In genomic region chr11:57313071-57313787, GRCh38 we compare ENCODE assay signal across 1 cellular context.
TF ChIP-seq lines count a peak whose summit lies in the region.

No MANE protein-coding gene starts in this region.

TF ChIP-seq in endothelial cell of umbilical vein, 7 proteins besides CTCF, POLR2A, EP300 and RAD21:
- TF ChIP-seq FOS (IDR thresholded peaks at IDR 0.05; ENCODE audit: borderline replicate concordance, insufficient read depth, low read length) (no peak), EZH2 (IDR thresholded peaks at IDR 0.05; ENCODE audit: borderline replicate concordance, low read depth, low read length, severe bottlenecking) (no peak), GATA2 (IDR thresholded peaks at IDR 0.05; ENCODE audit: insufficient read depth, insufficient read length, low read depth, low read length) (no peak), POLR2AphosphoS5 (IDR thresholded peaks at IDR 0.05; ENCODE audit: insufficient read depth, low read depth, low read length) (no peak), MYC (IDR thresholded peaks at IDR 0.05; ENCODE audit: low read depth, low read length) (no peak), JUN (IDR thresholded peaks at IDR 0.05; ENCODE audit: borderline replicate concordance, insufficient read depth, insufficient read length, low read depth) (no peak)
- TF ChIP-seq, protein P1, sequence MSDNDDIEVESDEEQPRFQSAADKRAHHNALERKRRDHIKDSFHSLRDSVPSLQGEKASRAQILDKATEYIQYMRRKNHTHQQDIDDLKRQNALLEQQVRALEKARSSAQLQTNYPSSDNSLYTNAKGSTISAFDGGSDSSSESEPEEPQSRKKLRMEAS (IDR thresholded peaks at IDR 0.05; ENCODE audit: insufficient read depth, insufficient read length), result no peak
